20 cellular contexts compared by ENCODE assay signal in genomic region chr9:20781086-20781485, GRCh38.
DNase-seq lines count a peak whose midpoint lies in the region; ATAC-seq, FAIRE-seq and TF ChIP-seq lines count a peak whose summit lies in the region.
"Had no signal": no experiment of that assay in that cellular context is flagged by ENCODE, and none has a peak within 500 bp of the region (broad histone marks: within the 10 kb centered on the region; RNA-seq: fewer than 3 reads in every experiment).

No MANE protein-coding gene starts in this region.

- H2AK9ac ChIP-seq in IMR-90 (replicated peaks; ENCODE audit: low read depth, low read length, poor library complexity), result no peak overlapping the region

- H3K27me3 ChIP-seq in IMR-90 (ENCODE audit: control insufficient read depth, insufficient read depth, low read length), result no peaks in the 10 kb centered on the region
- H3K27me3 ChIP-seq in mesenchymal stem cell (ENCODE audit: control insufficient read depth in 1 of 2, insufficient read depth in 1 of 2, low read length in 2 of 2), result no peaks in the 10 kb centered on the region

- H2BK5ac ChIP-seq in IMR-90 (ENCODE audit: low read depth, low read length, poor library complexity, severe bottlenecking), result no peak overlapping the region
- H2BK5ac ChIP-seq in mesenchymal stem cell (ENCODE audit: low read depth, low read length, poor library complexity, severe bottlenecking), result no peak overlapping the region

- H2BK15ac ChIP-seq in IMR-90 (ENCODE audit: low read depth, low read length) (no peak overlapping the region), mesenchymal stem cell (ENCODE audit: low read depth, poor library complexity, severe bottlenecking) (no peak overlapping the region)

- H2BK120ac ChIP-seq in IMR-90 (ENCODE audit: low read depth, low read length) (no peak overlapping the region), mesenchymal stem cell (ENCODE audit: low read depth, low read length) (no peak overlapping the region)

- H3K4me2 ChIP-seq in IMR-90 (ENCODE audit: low read depth, low read length), result no peak overlapping the region
- H3K4me2 ChIP-seq in mesenchymal stem cell (ENCODE audit: low read length, poor library complexity, severe bottlenecking), result no peak overlapping the region
- H3K4me2 ChIP-seq: SK-N-SH had no signal

- no peak overlapping the region for H2BK12ac ChIP-seq in mesenchymal stem cell (ENCODE audit: low read length in 2 of 2)

- FAIRE-seq in D721Med (lab: Jason Lieb, UNC), result peak; percentile 53
- FAIRE-seq: H1 had no signal

- H3K36me3 ChIP-seq in IMR-90 (ENCODE audit: control insufficient read depth, insufficient read depth, low read length), result peaks cover 3% of the 10 kb centered on the region; the same call in 1 of the 2 replicates
- peaks cover 3 to 41% of the 10 kb centered on the region in 2 experiments for H3K36me3 ChIP-seq in mesenchymal stem cell (ENCODE audit: control insufficient read depth in 1 of 2, insufficient read depth in 2 of 2, low read depth in 1 of 2, low read length in 2 of 2)

- no peak for TF ChIP-seq POLR2A in IMR-90 (IDR thresholded peaks at IDR 0.05; ENCODE audit: low read depth, low read length)

- dilution Hi-C loops in IMR-90 (cut with HindIII; ENCODE audit: low sequenced_read_pairs, unreplicated experiment), result no loop called here

- H3K18ac ChIP-seq in IMR-90 (ENCODE audit: low read depth, low read length) (no peak overlapping the region), mesenchymal stem cell (ENCODE audit: low read depth in 1 of 2, low read length in 2 of 2) (no peak overlapping the region)

- no TSS peak for BruUV-seq in IMR-90 (replicated peaks; lab: Mats Ljungman, UMichigan)

- H3K4me1 ChIP-seq in IMR-90 (ENCODE audit: control insufficient read depth, insufficient read depth, low read length), result no peaks in the 10 kb centered on the region
- no peaks in the 10 kb centered on the region for H3K4me1 ChIP-seq in mesenchymal stem cell (ENCODE audit: control insufficient read depth, insufficient read depth, low read depth, low read length)

- CTCF ChIA-PET in IMR-90 (lab: Yijun Ruan, JAX), result no interaction called here

- POLR2A ChIA-PET in IMR-90 (lab: Charles Lee; ENCODE audit: unreplicated experiment), result interaction anchor here (0.7 kb wide), 1 partner anchor 1688 kb away, joined by 3 read pairs; no protein-coding TSS in a partner anchor

- no peak for TF ChIP-seq RAD21 in IMR-90 (IDR thresholded peaks at IDR 0.05; ENCODE audit: low read length)

- no peak overlapping the region for H2AFZ ChIP-seq in IMR-90 (replicated peaks; ENCODE audit: low read length, poor library complexity)
- H2AFZ ChIP-seq in mesenchymal stem cell (ENCODE audit: low read depth, low read length), result no peak overlapping the region

- H3K9me3 ChIP-seq in IMR-90 (ENCODE audit: control insufficient read depth, insufficient read depth, low read length), result no peaks in the 10 kb centered on the region
- no peaks in the 10 kb centered on the region for H3K9me3 ChIP-seq in mesenchymal stem cell (ENCODE audit: control insufficient read depth, low read length)
- H3K9me3 ChIP-seq: SK-N-SH had no signal

- H3K23ac ChIP-seq in IMR-90 (ENCODE audit: low read depth, low read length) (no peak overlapping the region), mesenchymal stem cell (ENCODE audit: low read length in 2 of 2) (no peak overlapping the region)

- H2AK5ac ChIP-seq in IMR-90 (ENCODE audit: low read depth, low read length) (no peak overlapping the region), mesenchymal stem cell (ENCODE audit: low read length, severe bottlenecking) (no peak overlapping the region)

- no peak overlapping the region for H3K56ac ChIP-seq in IMR-90 (ENCODE audit: extremely low read depth, insufficient read depth, low read length)

- H3K27ac ChIP-seq in IMR-90 (ENCODE audit: insufficient read depth, low read length) (no peak overlapping the region), mesenchymal stem cell (ENCODE audit: low read length, poor library complexity, severe bottlenecking) (no peak overlapping the region)

- H3K14ac ChIP-seq in IMR-90 (replicated peaks; ENCODE audit: low read depth, low read length), result no peak overlapping the region
- no peak overlapping the region for H3K14ac ChIP-seq in mesenchymal stem cell (ENCODE audit: low read length in 2 of 2)

- no peak overlapping the region for H4K91ac ChIP-seq in IMR-90 (ENCODE audit: insufficient read depth, low read depth, low read length)
- H4K91ac ChIP-seq in mesenchymal stem cell (ENCODE audit: low read length), result no peak overlapping the region

- H2BK20ac ChIP-seq in IMR-90 (ENCODE audit: low read depth, low read length), result no peak overlapping the region

- H3K9ac ChIP-seq in IMR-90 (ENCODE audit: low read depth, low read length) (no peak overlapping the region), mesenchymal stem cell (ENCODE audit: low read length) (no peak overlapping the region)
- H3K9ac ChIP-seq: SK-N-SH had no signal

- ATAC-seq in IMR-90 (ENCODE audit: low read depth) (no peak; the same call in 1 of the 2 replicates), HG03095 (IDR thresholded peaks at IDR 0.05; ENCODE audit: unreplicated experiment) (no peak)
- ATAC-seq: GM12878, T-cell had no signal

- no peak overlapping the region for H4K5ac ChIP-seq in IMR-90 (ENCODE audit: low read depth, low read length)

- H3K4me3 ChIP-seq in IMR-90 (ENCODE audit: insufficient read depth, low read depth, low read length), result no peak overlapping the region
- no peak overlapping the region for H3K4me3 ChIP-seq in choroid plexus epithelial cell (ENCODE audit: low read depth, low read length)
- no peak overlapping the region for H3K4me3 ChIP-seq in mesenchymal stem cell (ENCODE audit: insufficient read depth in 1 of 2, low read depth in 1 of 2, low read length in 2 of 2)
- H3K4me3 ChIP-seq: GM12878 had no signal

- intact Hi-C loops in IMR-90 (cut with micrococcal nuclease), result no loop called here

- no peak for DNase-seq in D721Med (ENCODE audit: insufficient read length, low spot score)
- DNase-seq in IMR-90, result peak; percentile 11
- DNase-seq in choroid plexus epithelial cell (ENCODE audit: low read depth), result peak; percentile 10
- peak; percentile 38 for DNase-seq in mesenchymal stem cell
- DNase-seq in Ammon's horn (ENCODE audit: low spot score), result no peak
- DNase-seq in NCI-H1436 treated with DMSO at 0.1 percent for 48 hours (lab: John Stamatoyannopoulos, UW), result no peak
- DNase-seq: AML-193; Calu3; CD4-positive, CD25-positive, alpha-beta regulatory T cell; DMS79 treated with DMSO at 0.1 percent for 48 hours; NCI-H1105 treated with DMSO at 0.1 percent for 48 hours; NCI-H1930; NCI-H2171 treated with DMSO at 0.1 percent for 48 hours; NCI-H446 treated with DMSO at 0.1 percent for 48 hours; SHP77; SK-N-SH; T-cell had no signal

- H3K4ac ChIP-seq in IMR-90 (ENCODE audit: low read depth, low read length), result no peak overlapping the region
- no peak overlapping the region for H3K4ac ChIP-seq in mesenchymal stem cell (ENCODE audit: low read depth in 1 of 2, low read length in 2 of 2)

- in situ Hi-C loops in IMR-90 (cut with MboI; ENCODE audit: low sequenced_read_pairs), result no loop called here

- H3K79me1 ChIP-seq in IMR-90 (ENCODE audit: low read depth in 1 of 2, low read length in 2 of 2) (peaks cover 0 to 4% of the 10 kb centered on the region in 2 experiments; a peak in 2 of 4 replicates), mesenchymal stem cell (replicated peaks; ENCODE audit: low read length, poor library complexity, severe bottlenecking) (peaks cover 5% of the 10 kb centered on the region)

- H4K8ac ChIP-seq in IMR-90 (ENCODE audit: low read depth in 2 of 2, low read length in 2 of 2) (no peak overlapping the region), mesenchymal stem cell (ENCODE audit: low read length) (no peak overlapping the region)

- no peak for TF ChIP-seq CTCF in D721Med (IDR thresholded peaks at IDR 0.05; ENCODE audit: insufficient read depth, missing control alignments)
- TF ChIP-seq CTCF in IMR-90 (conservative IDR thresholded peaks at IDR 0.05; ENCODE audit: low read depth, low read length), result no peak
- no peak for TF ChIP-seq CTCF in choroid plexus epithelial cell (conservative IDR thresholded peaks at IDR 0.05; ENCODE audit: low read depth, low read length)

- no peaks in the 10 kb centered on the region for H4K20me1 ChIP-seq in IMR-90 (ENCODE audit: insufficient read depth, low read length)

- H3K9me1 ChIP-seq in IMR-90 (ENCODE audit: insufficient read depth, low read length), result peaks cover 5% of the 10 kb centered on the region

TF ChIP-seq in IMR-90, 13 proteins besides CTCF, POLR2A, EP300 and RAD21:
- no peak for TF ChIP-seq CEBPB (IDR thresholded peaks at IDR 0.05; ENCODE audit: low read depth, low read length)
- TF ChIP-seq RCOR1 (IDR thresholded peaks at IDR 0.05; ENCODE audit: insufficient replicate concordance, low read length), result no peak

Comparison
In these comparisons a context has a peak if more than half of its experiments do, and no peak if none do; other contexts are left out.
1. DNase-seq: peak in IMR-90 (single experiment), choroid plexus epithelial cell (single experiment) and mesenchymal stem cell (single experiment); none in D721Med (single experiment), Ammon's horn (single experiment) and NCI-H1436 treated with DMSO at 0.1 percent for 48 hours (single experiment).